15 cellular contexts compared by ENCODE assay signal in the genomic region with DNA sequence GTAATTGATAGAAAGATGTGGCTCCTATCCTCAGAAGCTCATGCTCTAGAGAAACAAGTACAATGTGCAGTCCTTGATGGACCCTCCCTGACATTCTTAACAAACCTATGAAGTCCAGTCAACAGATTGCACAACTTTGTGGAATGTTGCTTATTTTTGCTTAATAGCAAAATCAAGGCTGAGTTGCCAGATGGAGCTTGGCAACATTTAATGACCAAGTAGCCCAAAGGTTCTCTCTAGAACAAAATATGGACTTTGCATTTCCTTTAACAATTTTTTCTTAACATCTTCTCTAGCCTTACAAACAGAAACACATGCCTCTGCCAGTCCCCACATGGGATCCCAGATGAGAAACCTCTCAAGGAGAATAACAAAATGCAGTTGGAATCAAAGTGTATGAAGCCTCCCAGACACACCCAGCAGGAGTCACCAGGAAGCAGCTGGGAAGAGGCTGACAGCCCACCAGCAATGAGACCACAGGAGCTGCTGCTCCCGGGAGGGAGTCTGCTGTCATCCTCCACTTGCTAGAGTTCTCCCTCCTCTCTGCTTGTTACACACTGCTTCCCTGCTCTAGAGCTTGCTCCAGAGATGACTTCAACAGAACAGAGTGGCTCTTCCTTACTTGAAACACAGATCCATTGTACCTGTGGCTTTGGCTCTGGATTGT.
A peak's percentile ranks its signal among the peaks of the same experiment; 100 is the strongest.
DNase-seq lines count a peak whose midpoint lies in the region; ATAC-seq and TF ChIP-seq lines count a peak whose summit lies in the region.
"Had no signal": no experiment of that assay in that cellular context is flagged by ENCODE, and none has a peak within 500 bp of the region (broad histone marks: within the 10 kb centered on the region; RNA-seq: fewer than 3 reads in every experiment).

No MANE protein-coding gene starts in this region.

- TF ChIP-seq POLR2A in gastrocnemius medialis (IDR thresholded peaks at IDR 0.05) (no peak), prostate gland (IDR thresholded peaks at IDR 0.05) (no peak)

- DNase-seq in GM04504 (ENCODE audit: low read depth): peak; percentile 40
- DNase-seq in astrocyte of the hippocampus (ENCODE audit: low read depth, low spot score): peak; percentile 49
- DNase-seq in right atrium auricular region (ENCODE audit: low spot score): peak; percentile 60
- DNase-seq in gastrocnemius medialis: peak; percentile 32 to 46
- no peak for DNase-seq in islet precursor cell
- no peak for DNase-seq in effector CD4-positive, alpha-beta T cell
- no peak for DNase-seq in NCI-H1436 treated with DMSO at 0.1 percent for 48 hours (lab: John Stamatoyannopoulos, UW)
- no peak for DNase-seq in prostate gland (ENCODE audit: low spot score)
- DNase-seq: CD8-positive, alpha-beta memory T cell; NCI-H1694; NCI-H748 treated with DMSO at 0.1 percent for 48 hours had no signal

- 54% methylated on average over 1 of the region's 1 CpG for WGBS in prostate gland

- ATAC-seq in gastrocnemius medialis: peak; percentile 53 to 55

- no peak overlapping the region for H3K27ac ChIP-seq in right atrium auricular region
- no peak overlapping the region for H3K27ac ChIP-seq in gastrocnemius medialis
- no peak overlapping the region for H3K27ac ChIP-seq in prostate gland
- H3K27ac ChIP-seq: ascending aorta, neutrophil, SJSA1, VCaP had no signal

- TF ChIP-seq CTCF in right atrium auricular region (IDR thresholded peaks at IDR 0.05) (no peak), gastrocnemius medialis (IDR thresholded peaks at IDR 0.05 in 4 of 5, conservative IDR thresholded peaks at IDR 0.05 in 1 of 5) (no peak), prostate gland (IDR thresholded peaks at IDR 0.05) (no peak)

- no peaks in the 10 kb centered on the region for H3K9me3 ChIP-seq in right atrium auricular region
- no peaks in the 10 kb centered on the region for H3K9me3 ChIP-seq in gastrocnemius medialis
- H3K9me3 ChIP-seq in prostate gland: no peaks in the 10 kb centered on the region
- H3K9me3 ChIP-seq: ascending aorta, neutrophil had no signal

- intact Hi-C loops in gastrocnemius medialis (cut with DNase I; ENCODE audit: low total_unique reads) (no loop called here), prostate gland (cut with DNase I) (no loop called here)

- H3K36me3 ChIP-seq in right atrium auricular region (no peaks in the 10 kb centered on the region), gastrocnemius medialis (no peaks in the 10 kb centered on the region), prostate gland (no peaks in the 10 kb centered on the region)
- H3K36me3 ChIP-seq: ascending aorta, neutrophil, SJSA1 had no signal

- H3K27me3 ChIP-seq in right atrium auricular region (no peaks in the 10 kb centered on the region), gastrocnemius medialis (no peaks in the 10 kb centered on the region), prostate gland (replicated peaks; ENCODE audit: insufficient read depth) (no peaks in the 10 kb centered on the region)
- H3K27me3 ChIP-seq: ascending aorta, neutrophil, SJSA1 had no signal

- H3K4me1 ChIP-seq in right atrium auricular region: no peaks in the 10 kb centered on the region
- no peaks in the 10 kb centered on the region for H3K4me1 ChIP-seq in gastrocnemius medialis
- no peaks in the 10 kb centered on the region for H3K4me1 ChIP-seq in prostate gland (replicated peaks)
- H3K4me1 ChIP-seq: ascending aorta, SJSA1 had no signal

- H3K4me3 ChIP-seq in right atrium auricular region (no peak overlapping the region), gastrocnemius medialis (no peak overlapping the region), prostate gland (no peak overlapping the region)
- H3K4me3 ChIP-seq: ascending aorta, SJSA1 had no signal

- in situ Hi-C loops in gastrocnemius medialis (cut with MboI; ENCODE audit: low sequenced_read_pairs in 4 of 4): no loop called here

Comparison
In these comparisons a context has a peak if more than half of its experiments do, and no peak if none do; other contexts are left out.
1. DNase-seq: peak in GM04504 (single experiment), astrocyte of the hippocampus (single experiment), right atrium auricular region (single experiment) and gastrocnemius medialis (2 of 2); none in islet precursor cell (single experiment), effector CD4-positive, alpha-beta T cell (single experiment), NCI-H1436 treated with DMSO at 0.1 percent for 48 hours (single experiment) and prostate gland (single experiment).